Comparison of ENCODE assay signal across 10 cellular contexts in genomic region chrX:1483843-1484637, GRCh38. TPM values are rescaled to one million over a fixed set of nuclear protein-coding genes. Genes with fewer than 3 reads are reported as not detected.
DNase-seq lines count a peak whose midpoint lies in the region; ATAC-seq and TF ChIP-seq lines count a peak whose summit lies in the region.
"Had no signal": no experiment of that assay in that cellular context is flagged by ENCODE, and none has a peak within 500 bp of the region (broad histone marks: within the 10 kb centered on the region; RNA-seq: fewer than 3 reads in every experiment).

No MANE protein-coding gene starts in this region.

- no peaks in the 10 kb centered on the region for H3K36me3 ChIP-seq in tibial artery

- H3K4me3 Mint-ChIP-seq in activated naive CD4-positive, alpha-beta T cell treated with anti-CD3 and anti-CD28 coated beads, Interleukin-2, amount 50 U/mL, for 24 hours = no peak overlapping the region
- H3K4me3 Mint-ChIP-seq in activated CD8-positive, alpha-beta T cell treated with anti-CD3 and anti-CD28 coated beads, Interleukin-2, amount 10 ng/mL, durations not matched to agents 7 days and 5 days = no peak overlapping the region

- peaks cover 47% of the 10 kb centered on the region for H3K4me1 Mint-ChIP-seq in activated naive CD4-positive, alpha-beta T cell treated with anti-CD3 and anti-CD28 coated beads, Interleukin-2, amount 50 U/mL, for 24 hours
- H3K4me1 Mint-ChIP-seq in activated CD8-positive, alpha-beta T cell treated with anti-CD3 and anti-CD28 coated beads, Interleukin-2, amount 10 ng/mL, durations not matched to agents 7 days and 5 days (ENCODE audit: low read depth) = peaks cover 78% of the 10 kb centered on the region

- peaks cover 13% of the 10 kb centered on the region for H3K36me3 Mint-ChIP-seq in activated naive CD4-positive, alpha-beta T cell treated with anti-CD3 and anti-CD28 coated beads, Interleukin-2, amount 50 U/mL, for 24 hours
- H3K36me3 Mint-ChIP-seq in activated CD8-positive, alpha-beta T cell treated with anti-CD3 and anti-CD28 coated beads, Interleukin-2, amount 10 ng/mL, durations not matched to agents 7 days and 5 days (ENCODE audit: low read depth) = peaks cover 78% of the 10 kb centered on the region

- no peak overlapping the region for H3K4me3 ChIP-seq in tibial artery

- H3K27ac ChIP-seq in tibial artery = no peak overlapping the region
- H3K27ac ChIP-seq: foreskin keratinocyte had no signal

- no peak for TF ChIP-seq CTCF in tibial artery (IDR thresholded peaks at IDR 0.05)

- peak; percentile 34 for ATAC-seq in HG02970 (IDR thresholded peaks at IDR 0.05; ENCODE audit: low FRiP score, unreplicated experiment)
- no peak for ATAC-seq in activated CD8-positive, alpha-beta T cell treated with anti-CD3 and anti-CD28 coated beads, Interleukin-2, amount 10 ng/mL, durations not matched to agents 7 days and 5 days
- ATAC-seq in GM19328 (IDR thresholded peaks at IDR 0.05; ENCODE audit: unreplicated experiment) = no peak
- ATAC-seq: foreskin keratinocyte had no signal

- no peaks in the 10 kb centered on the region for H3K27me3 Mint-ChIP-seq in activated naive CD4-positive, alpha-beta T cell treated with anti-CD3 and anti-CD28 coated beads, Interleukin-2, amount 50 U/mL, for 24 hours
- no peaks in the 10 kb centered on the region for H3K27me3 Mint-ChIP-seq in activated CD8-positive, alpha-beta T cell treated with anti-CD3 and anti-CD28 coated beads, Interleukin-2, amount 10 ng/mL, durations not matched to agents 7 days and 5 days (ENCODE audit: low read depth)

- intact Hi-C loops in tibial artery (cut with DNase I; ENCODE audit: low total_unique reads) = no loop called here

- POLR2A ChIA-PET in activated CD8-positive, alpha-beta T cell treated with anti-CD3 and anti-CD28 coated beads, Interleukin-2, amount 10 ng/mL, durations not matched to agents 7 days and 5 days (lab: Charles Lee) = no interaction called here

- peak overlapping the region; percentile 76 for H3K27ac Mint-ChIP-seq in activated naive CD4-positive, alpha-beta T cell treated with anti-CD3 and anti-CD28 coated beads, Interleukin-2, amount 50 U/mL, for 24 hours
- peak overlapping the region; percentile 88 for H3K27ac Mint-ChIP-seq in activated CD8-positive, alpha-beta T cell treated with anti-CD3 and anti-CD28 coated beads, Interleukin-2, amount 10 ng/mL, durations not matched to agents 7 days and 5 days

- CTCF ChIA-PET in activated CD8-positive, alpha-beta T cell treated with anti-CD3 and anti-CD28 coated beads, Interleukin-2, amount 10 ng/mL, durations not matched to agents 7 days and 5 days (lab: Charles Lee) = no interaction called here

- H3K9me3 ChIP-seq in tibial artery = peaks cover 0 to 9% (median 4%) of the 10 kb centered on the region in 3 donors

- DNase-seq in activated naive CD4-positive, alpha-beta T cell treated with Interleukin-2 at 50 U/mL for 16 hours = no peak
- DNase-seq in activated CD8-positive, alpha-beta T cell treated with anti-CD3 and anti-CD28 coated beads, Interleukin-2, amount 10 ng/mL, durations not matched to agents 7 days and 5 days = peak; percentile 20
- DNase-seq in tibial artery (no peak), amniotic stem cell (lab: John Stamatoyannopoulos, UW) (no peak), NCI-H446 (lab: John Stamatoyannopoulos, UW) (no peak)
- DNase-seq: foreskin keratinocyte had no signal

- peaks cover 6% of the 10 kb centered on the region for H3K9me3 Mint-ChIP-seq in activated naive CD4-positive, alpha-beta T cell treated with anti-CD3 and anti-CD28 coated beads, Interleukin-2, amount 50 U/mL, for 24 hours
- H3K9me3 Mint-ChIP-seq in activated CD8-positive, alpha-beta T cell treated with anti-CD3 and anti-CD28 coated beads, Interleukin-2, amount 10 ng/mL, durations not matched to agents 7 days and 5 days (ENCODE audit: insufficient read depth) = peaks cover 15% of the 10 kb centered on the region

- H3K27me3 ChIP-seq in tibial artery = peaks cover 0 to 23% of the 10 kb centered on the region in 2 donors
- H3K27me3 ChIP-seq: foreskin keratinocyte had no signal

- H3K4me1 ChIP-seq in tibial artery = no peaks in the 10 kb centered on the region
- H3K4me1 ChIP-seq: Caco-2, foreskin keratinocyte had no signal

RNA-seq across cellular contexts. Expression of gene ASMTL, which starts 31.3 kb away (rescaled TPM):
- 10 to 100 TPM; 45.3 to 45.9 TPM for total RNA-seq in activated CD8-positive, alpha-beta T cell treated with anti-CD3 and anti-CD28 coated beads, Interleukin-2, amount 10 ng/mL, durations not matched to agents 7 days and 5 days

RNA-seq across cellular contexts. Expression of gene P2RY8, which starts 52.9 kb away (rescaled TPM):
- total RNA-seq in activated CD8-positive, alpha-beta T cell treated with anti-CD3 and anti-CD28 coated beads, Interleukin-2, amount 10 ng/mL, durations not matched to agents 7 days and 5 days = 10 to 100 TPM; 62.9 to 65.5 TPM
- total RNA-seq: Caco-2, foreskin keratinocyte had no signal
